Comparison of ENCODE assay signal across 9 cellular contexts in the genomic region with DNA sequence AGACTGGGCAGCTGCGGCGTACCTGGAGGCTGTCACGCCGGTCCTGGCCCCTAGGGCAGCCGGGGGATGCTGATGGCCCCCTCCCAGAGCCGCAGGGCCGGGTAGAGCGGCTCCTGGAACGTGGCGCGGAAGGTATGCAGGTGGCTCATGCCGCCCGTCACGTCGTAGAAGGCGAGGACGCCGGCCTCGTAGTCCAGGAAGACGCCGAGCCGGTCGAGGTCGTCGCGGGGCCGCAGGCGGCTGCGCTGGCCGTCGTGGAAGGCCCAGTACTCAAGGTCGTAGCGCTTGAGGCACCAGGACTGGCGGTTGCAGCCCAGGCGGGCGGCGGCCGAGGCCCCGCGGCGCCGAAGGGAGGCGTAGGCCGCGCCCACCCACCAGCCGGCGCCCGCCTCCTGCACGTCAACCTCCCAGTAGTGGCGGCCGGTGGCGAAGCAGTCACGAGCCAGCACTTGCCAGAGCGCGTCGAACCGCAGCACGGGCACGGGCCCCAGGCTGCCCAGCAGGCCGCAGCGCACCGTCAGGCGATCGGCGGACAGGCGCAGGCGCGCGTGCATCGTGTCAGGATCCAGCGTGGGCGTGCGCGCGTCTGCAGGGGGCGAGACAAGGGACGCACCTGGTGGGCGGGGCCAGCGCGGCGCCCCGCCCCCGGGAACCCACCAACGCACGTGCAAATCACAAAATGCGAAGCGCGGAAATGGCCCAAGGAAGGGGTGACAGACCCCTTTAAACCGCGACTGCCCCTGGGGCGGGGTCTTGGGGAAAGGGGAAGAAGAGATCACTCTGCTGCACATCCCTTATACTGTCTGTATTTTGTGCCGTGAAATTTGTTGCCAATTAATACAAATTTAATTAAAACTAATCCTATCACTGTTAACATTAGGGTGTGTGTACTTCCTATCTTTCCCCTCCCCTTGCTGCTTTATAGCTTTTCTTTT. TPM values are rescaled to one million over a fixed set of nuclear protein-coding genes. Genes with fewer than 3 reads are reported as not detected.
A peak's percentile ranks its signal among the peaks of the same experiment; 100 is the strongest.
DNase-seq lines count a peak whose midpoint lies in the region; ATAC-seq and TF ChIP-seq lines count a peak whose summit lies in the region.
"Had no signal": no experiment of that assay in that cellular context is flagged by ENCODE, and none has a peak within 500 bp of the region (broad histone marks: within the 10 kb centered on the region; RNA-seq: fewer than 3 reads in every experiment).

No MANE protein-coding gene starts in this region.

- peak overlapping the region; percentile 75 for H3K4me2 ChIP-seq in osteoblast (ENCODE audit: insufficient read depth, low read length)

- no peak for ATAC-seq in GM21737 (IDR thresholded peaks at IDR 0.05; ENCODE audit: unreplicated experiment)

- no peak overlapping the region for H3K27ac ChIP-seq in osteoblast (ENCODE audit: low read depth, low read length)
- H3K27ac ChIP-seq: SJSA1 had no signal

- H3K4me1 ChIP-seq in osteoblast (ENCODE audit: insufficient read depth, low read length): peaks cover 4% of the 10 kb centered on the region
- H3K4me1 ChIP-seq: SJSA1 had no signal

- POLR2A ChIA-PET in BJ (lab: Charles Lee): no interaction called here

- no peaks in the 10 kb centered on the region for H3K9me3 ChIP-seq in osteoblast (ENCODE audit: low read depth, low read length)
- H3K9me3 ChIP-seq: SJSA1 had no signal

- TF ChIP-seq CTCF in BJ (IDR thresholded peaks at IDR 0.05; ENCODE audit: insufficient read depth, low read depth, low read length) (no peak), osteoblast (IDR thresholded peaks at IDR 0.05; ENCODE audit: extremely low read depth, low read depth, low read length) (no peak)

- H3K4me3 ChIP-seq in BJ (ENCODE audit: low read depth, low read length) (peak overlapping the region; percentile 17; the same call in 1 of the 2 replicates), osteoblast (ENCODE audit: insufficient read depth, low read length) (peak overlapping the region; percentile 65)
- H3K4me3 ChIP-seq: SJSA1 had no signal

- no peaks in the 10 kb centered on the region for H3K79me2 ChIP-seq in osteoblast (ENCODE audit: insufficient read depth, low read length)

- H2AFZ ChIP-seq in osteoblast (ENCODE audit: low read length): peak overlapping the region; percentile 35

- H3K27me3 ChIP-seq in BJ (ENCODE audit: control insufficient read depth, insufficient read depth, low read length): no peaks in the 10 kb centered on the region
- no peaks in the 10 kb centered on the region for H3K27me3 ChIP-seq in osteoblast (ENCODE audit: insufficient read depth, low read length)
- H3K27me3 ChIP-seq: SJSA1 had no signal

- DNase-seq in BJ (ENCODE audit: low read depth) (no peak), NCI-H69 (lab: John Stamatoyannopoulos, UW) (peak; percentile 75), fibroblast of gingiva (ENCODE audit: low read depth) (peak; percentile 46), osteoblast (ENCODE audit: insufficient read length, low spot score, missing footprints) (peak; percentile 95), GDM1 (lab: John Stamatoyannopoulos, UW) (no peak), dedifferentiated amniotic fluid mesenchymal stem cell (ENCODE audit: extremely low spot score) (no peak), globus pallidus (ENCODE audit: low spot score) (no peak)

- H3K36me3 ChIP-seq in BJ (ENCODE audit: control insufficient read depth, insufficient read depth, low read length) (peaks cover 4% of the 10 kb centered on the region; the same call in 1 of the 2 replicates), osteoblast (ENCODE audit: insufficient read depth, low read length) (peaks cover 9% of the 10 kb centered on the region)

- H4K20me1 ChIP-seq in osteoblast (ENCODE audit: insufficient read depth, low read length): no peaks in the 10 kb centered on the region

- CTCF ChIA-PET in BJ (lab: Yijun Ruan, JAX): no interaction called here

RNA-seq across cellular contexts. Expression of a gene that starts 31.2 kb away (rescaled TPM):
- 142 TPM in 2 replicates for polyA plus RNA-seq in BJ (2011; rRNA removed)
- polyA minus RNA-seq in BJ (2011; rRNA and poly(A)+ RNA removed): 59.2 and 71.1 TPM in 2 replicates
- 56.1 and 56.6 TPM in 2 replicates for total RNA-seq in osteoblast

RNA-seq across cellular contexts. Expression of a gene that starts 31.3 kb away (rescaled TPM):
- 9.9 and 10.1 TPM in 2 replicates for polyA plus RNA-seq in BJ (2011; rRNA removed)
- 5.0 and 6.2 TPM in 2 replicates for polyA minus RNA-seq in BJ (2011; rRNA and poly(A)+ RNA removed)
- 0.59 and 1.1 TPM in 2 replicates for total RNA-seq in osteoblast

Comparison
In these comparisons a context has a peak if more than half of its experiments do, and no peak if none do; other contexts are left out.
1. DNase-seq: peak in NCI-H69 (single experiment), fibroblast of gingiva (single experiment) and osteoblast (single experiment); none in BJ (single experiment), GDM1 (single experiment), dedifferentiated amniotic fluid mesenchymal stem cell (single experiment) and globus pallidus (single experiment).